Comparison of ENCODE assay signal across 26 cellular contexts in genomic region chr3:49531715-49532114, GRCh38. TPM values are rescaled to one million over a fixed set of nuclear protein-coding genes. Genes with fewer than 3 reads are reported as not detected.
DNase-seq lines count a peak whose midpoint lies in the region; ATAC-seq, FAIRE-seq and TF ChIP-seq lines count a peak whose summit lies in the region.
"Had no signal": no experiment of that assay in that cellular context is flagged by ENCODE, and none has a peak within 500 bp of the region (broad histone marks: within the 10 kb centered on the region; RNA-seq: fewer than 3 reads in every experiment).

No MANE protein-coding gene starts in this region.

- no peaks in the 10 kb centered on the region for H3K79me2 ChIP-seq in K562 (ENCODE audit: control insufficient read depth, insufficient read depth, low read length)

- in situ Hi-C loops in K562 (cut with MboI) = no loop called here

- H3K4me1 Mint-ChIP-seq in natural killer cell = peaks cover 15 to 24% of the 10 kb centered on the region in 2 donors
- H3K4me1 Mint-ChIP-seq in natural killer cell treated with Interleukin-12 subunit alpha and Interleukin-12 subunit beta and Interleukin-15 and Interleukin-18, amount 100 ng/mL, for 72 hours (ENCODE audit: low read depth in 2 of 2) = peaks cover 15 to 21% of the 10 kb centered on the region in 2 donors

- H3K36me3 Mint-ChIP-seq in natural killer cell = no peaks in the 10 kb centered on the region
- no peaks in the 10 kb centered on the region for H3K36me3 Mint-ChIP-seq in natural killer cell treated with Interleukin-12 subunit alpha and Interleukin-12 subunit beta and Interleukin-15 and Interleukin-18, amount 100 ng/mL, for 72 hours
- H3K36me3 Mint-ChIP-seq: IgD-negative memory B cell had no signal

- POLR2A ChIA-PET in K562 (lab: Yijun Ruan, JAX) = no interaction called here

- WGBS in K562 (ENCODE audit: insufficient coverage, low coverage, missing lambda C conversion rate) = 100% methylated on average over 11 of the region's 16 CpGs

- TF ChIP-seq POLR2A in K562 (conservative IDR thresholded peaks at IDR 0.05) = no peak

- peaks cover 5% of the 10 kb centered on the region in 2 experiments; a peak in 4 of 5 replicates for H3K4me1 ChIP-seq in K562 (replicated peaks in 1 of 2; ENCODE audit: control insufficient read depth in 2 of 2, insufficient read depth in 2 of 2, low read length in 2 of 2)
- H3K4me1 ChIP-seq: Caco-2, HAP-1 had no signal

- FAIRE-seq in K562 (lab: Jason Lieb, UNC) = no peak
- FAIRE-seq: A204.1, HTR-8/SVneo had no signal

- H3K27ac Mint-ChIP-seq in natural killer cell = peak overlapping the region; percentile 56 to 73
- peak overlapping the region in 1 of 2 donors; percentile 74 for H3K27ac Mint-ChIP-seq in natural killer cell treated with Interleukin-12 subunit alpha and Interleukin-12 subunit beta and Interleukin-15 and Interleukin-18, amount 100 ng/mL, for 72 hours
- H3K27ac Mint-ChIP-seq: CD4-positive, alpha-beta T cell had no signal

- H4K20me1 ChIP-seq in K562 (replicated peaks; ENCODE audit: control insufficient read depth, insufficient read depth, low read length) = no peaks in the 10 kb centered on the region

- no peak overlapping the region for H3K4me3 ChIP-seq in K562
- H3K4me3 ChIP-seq: HAP-1, MG63 had no signal

- no peak overlapping the region for H3K27ac ChIP-seq in K562 (ENCODE audit: extremely low read depth, low read depth, low read length)
- H3K27ac ChIP-seq: HL-60 had no signal

- CTCF ChIA-PET in K562 (lab: Yijun Ruan, JAX; ENCODE audit: low intra/inter-chr PET ratio) = no interaction called here

- TF ChIP-seq EP300 in K562 (IDR thresholded peaks at IDR 0.05; ENCODE audit: low read length) = no peak

- no peak for TF ChIP-seq CTCF in natural killer cell (IDR thresholded peaks at IDR 0.05)
- no peak for TF ChIP-seq CTCF in K562 (IDR thresholded peaks at IDR 0.05 in 2 of 3, conservative IDR thresholded peaks at IDR 0.05 in 1 of 3; ENCODE audit: insufficient read depth in 2 of 3, low read depth in 1 of 3, low read length in 3 of 3)

- H3K36me3 ChIP-seq in K562 (ENCODE audit: control insufficient read depth, insufficient read depth, low read length) = peaks cover 37% of the 10 kb centered on the region; the same call in 2 of the 3 replicates
- H3K36me3 ChIP-seq: MG63 had no signal

- no peaks in the 10 kb centered on the region for H3K9me3 ChIP-seq in K562 (replicated peaks; ENCODE audit: control insufficient read depth, insufficient read depth, low read depth, low read length)
- H3K9me3 ChIP-seq: Caco-2, HAP-1, MG63 had no signal

- no peaks in the 10 kb centered on the region for H3K9me3 Mint-ChIP-seq in natural killer cell
- no peaks in the 10 kb centered on the region for H3K9me3 Mint-ChIP-seq in natural killer cell treated with Interleukin-12 subunit alpha and Interleukin-12 subunit beta and Interleukin-15 and Interleukin-18, amount 100 ng/mL, for 72 hours
- H3K9me3 Mint-ChIP-seq: CD4-positive, alpha-beta T cell; IgD-negative memory B cell had no signal

- no peak for DNase-seq in natural killer cell
- DNase-seq in natural killer cell treated with Interleukin-12 subunit alpha and Interleukin-12 subunit beta and Interleukin-15 and Interleukin-18, amount 100 ng/mL, for 72 hours (ENCODE audit: low spot score) = no peak
- DNase-seq in K562 (ENCODE audit: extremely low read depth in 1 of 4, low spot score in 3 of 4) = no peak
- peak; percentile 45 for DNase-seq in stimulated activated CD8-positive, alpha-beta memory T cell treated with anti-CD3 and anti-CD28 coated beads, Interleukin-4, amount 100 ng/mL, for 48 hours
- DNase-seq in NCI-H526 (lab: John Stamatoyannopoulos, UW) = no peak
- DNase-seq in mesenteric fat pad (ENCODE audit: low spot score) = no peak
- DNase-seq: Caco-2; CD4-positive, alpha-beta T cell; DMS153; GDM1; Kasumi-1; MG63; NCI-H1092; NCI-H1436 treated with DMSO at 0.1 percent for 48 hours; NCI-H2029 treated with DMSO at 0.1 percent for 48 hours; NCI-H2171; NCI-H446; NCI-H69; OCI-M1; SHP77 had no signal

- no peaks in the 10 kb centered on the region for H3K27me3 Mint-ChIP-seq in natural killer cell (ENCODE audit: low read depth in 2 of 2)
- H3K27me3 Mint-ChIP-seq in natural killer cell treated with Interleukin-12 subunit alpha and Interleukin-12 subunit beta and Interleukin-15 and Interleukin-18, amount 100 ng/mL, for 72 hours = no peaks in the 10 kb centered on the region
- H3K27me3 Mint-ChIP-seq: CD4-positive, alpha-beta T cell; IgD-negative memory B cell had no signal

- no peaks in the 10 kb centered on the region for H3K27me3 ChIP-seq in K562 (ENCODE audit: control insufficient read depth in 2 of 2, insufficient read depth in 2 of 2, low read length in 2 of 2)
- H3K27me3 ChIP-seq: MG63 had no signal

- no peak overlapping the region for H2AFZ ChIP-seq in K562 (ENCODE audit: low read depth, low read length)

- H3K4me3 Mint-ChIP-seq in natural killer cell = no peak overlapping the region
- H3K4me3 Mint-ChIP-seq in natural killer cell treated with Interleukin-12 subunit alpha and Interleukin-12 subunit beta and Interleukin-15 and Interleukin-18, amount 100 ng/mL, for 72 hours = no peak overlapping the region
- H3K4me3 Mint-ChIP-seq: CD4-positive, alpha-beta T cell; IgD-negative memory B cell had no signal

- intact Hi-C loops in natural killer cell (cut with micrococcal nuclease) (no loop called here), K562 (cut with micrococcal nuclease) (no loop called here)

- H3K9ac ChIP-seq in K562 (ENCODE audit: insufficient read depth in 1 of 2, low read depth in 2 of 2, low read length in 2 of 2) = no peak overlapping the region

- peaks cover 3% of the 10 kb centered on the region for H3K9me1 ChIP-seq in K562 (ENCODE audit: control insufficient read depth, insufficient read depth, low read length)

- ATAC-seq in natural killer cell = no peak
- ATAC-seq in natural killer cell treated with Interleukin-12 subunit alpha and Interleukin-12 subunit beta and Interleukin-15 and Interleukin-18, amount 100 ng/mL, for 72 hours = no peak
- no peak for ATAC-seq in K562
- ATAC-seq in GM21737 (IDR thresholded peaks at IDR 0.05; ENCODE audit: unreplicated experiment) = no peak

- TSS peak; percentile 26 for BruUV-seq in K562 (replicated peaks; lab: Mats Ljungman, UMichigan)

- no peak for TF ChIP-seq RAD21 in K562 (CRISPR knock-in tag; conservative IDR thresholded peaks at IDR 0.05 in 1 of 2, IDR thresholded peaks at IDR 0.05 in 1 of 2)

- no peak overlapping the region for H3K4me2 ChIP-seq in K562 (ENCODE audit: insufficient read depth, low read length)

TF ChIP-seq in K562, 482 proteins besides CTCF, POLR2A, EP300 and RAD21 (continues in another document):
- TF ChIP-seq TCF7L2 (IDR thresholded peaks at IDR 0.05; ENCODE audit: low read depth, low read length) = no peak
- no peak for TF ChIP-seq ADNP (tag; IDR thresholded peaks at IDR 0.05)

RNA-seq across cellular contexts. Expression of gene BSN, which starts 22.6 kb away (rescaled TPM):
- total RNA-seq in natural killer cell (under 1 TPM; 0.33 to 0.41 (median 0.35) TPM), K562 (2014; rRNA removed) (0.57 and 0.64 TPM in 2 replicates), K562 (2014; rRNA removed; fragmentation: Illumina TruSeq; extraction: Trizol) (0.13 and 0.29 TPM in 2 replicates), K562 (2015; rRNA removed; fragmentation: Illumina TruSeq; extraction: Trizol) (0.25 and 0.26 TPM in 2 replicates), K562 (2021) (1.2 and 1.5 TPM in 2 replicates), mesenteric fat pad (0.16 TPM)
- total RNA-seq in natural killer cell treated with Interleukin-12 subunit alpha and Interleukin-12 subunit beta and Interleukin-15 and Interleukin-18, amount 100 ng/mL, for 72 hours = under 1 TPM; 0.39 to 0.59 TPM
- total RNA-seq in K562 (2011; cell fraction: chromatin; rRNA removed; ENCODE audit: low replicate concordance) = 0.63 and 2.7 TPM in 2 replicates
- total RNA-seq in K562 (2011; cell fraction: nucleolus; rRNA removed) = 1.1 and 1.3 TPM in 2 replicates
- 0.99 and 1.2 TPM in 2 replicates for total RNA-seq in K562 (2011; cell fraction: nucleoplasm; rRNA removed)
- polyA plus RNA-seq in K562 (2011; rRNA removed) (0.05 and 0.10 TPM in 2 replicates), K562 (2014; fragmentation: Illumina TruSeq; extraction: Trizol) (0.39 and 0.62 TPM in 2 replicates), K562 (2014; fragmentation: Nextera tagmentation; extraction: Ambion mirVana) (under 1 TPM; 0.03 to 0.06 TPM), K562 (2014; rRNA removed) (0.54 and 0.58 TPM in 2 replicates)
- polyA plus RNA-seq in K562 (2011; cell fraction: cytosol; rRNA removed) = 0.07 and 0.25 TPM in 2 replicates
- polyA plus RNA-seq in K562 (2011; cell fraction: nucleus; rRNA removed) = 0.29 and 0.95 TPM in 2 replicates
- polyA plus RNA-seq in K562 (2012) = 0.24 and 0.57 TPM in 2 replicates
- polyA minus RNA-seq in K562 (2011; rRNA and poly(A)+ RNA removed) = 0.09 and 0.53 TPM in 2 replicates
- 0.57 and 0.64 TPM in 2 replicates for polyA minus RNA-seq in K562 (2011; cell fraction: cytosol; rRNA and poly(A)+ RNA removed)
- polyA minus RNA-seq in K562 (2011; cell fraction: nucleus; rRNA and poly(A)+ RNA removed) = 0.33 and 0.40 TPM in 2 replicates
